Comparison of ENCODE assay signal across 8 cellular contexts in genomic region chr18:77054606-77055428, GRCh38.
DNase-seq lines count a peak whose midpoint lies in the region; ATAC-seq and TF ChIP-seq lines count a peak whose summit lies in the region.

No MANE protein-coding gene starts in this region.

- ATAC-seq in CD4-positive, CD25-positive, alpha-beta regulatory T cell (ENCODE audit: low read depth in 2 of 2), result peak; percentile 88
- ATAC-seq in GM19372 (IDR thresholded peaks at IDR 0.05; ENCODE audit: low read depth, unreplicated experiment), result peak; percentile 87
- peak; percentile 86 for ATAC-seq in HG03469 (IDR thresholded peaks at IDR 0.05; ENCODE audit: unreplicated experiment)
- ATAC-seq in PC-3, result peak; percentile 92

- peak; percentile 62 to 95 (median 82) for DNase-seq in CD4-positive, CD25-positive, alpha-beta regulatory T cell
- DNase-seq in PC-3, result peak; percentile 93
- peak; percentile 60 for DNase-seq in activated T-helper 1 cell treated with Interleukin-2 at 50 U/mL for 16 hours (ENCODE audit: low read depth)
- peak; percentile 80 to 90 for DNase-seq in fibroblast of lung (ENCODE audit: low read depth in 2 of 2)
- DNase-seq in neural progenitor cell (ENCODE audit: low spot score), result peak; percentile 71

- no peaks in the 10 kb centered on the region for H3K9me3 Mint-ChIP-seq in CD4-positive, CD25-positive, alpha-beta regulatory T cell
- no peaks in the 10 kb centered on the region for H3K9me3 Mint-ChIP-seq in neural progenitor cell

- POLR2A ChIA-PET in PC-3 (lab: Charles Lee; ENCODE audit: unreplicated experiment), result interaction anchor here (0.6 to 0.7 kb wide), 2 partner anchors 12 to 49 kb away, joined by 4 read pairs; no protein-coding TSS in a partner anchor

- no peaks in the 10 kb centered on the region for H3K27me3 Mint-ChIP-seq in CD4-positive, CD25-positive, alpha-beta regulatory T cell
- H3K27me3 Mint-ChIP-seq in neural progenitor cell (ENCODE audit: insufficient read depth, low read depth), result peaks cover 7% of the 10 kb centered on the region

- peak overlapping the region; percentile 76 for H3K4me3 ChIP-seq in CD4-positive, CD25-positive, alpha-beta regulatory T cell (ENCODE audit: low read depth, low read length)
- peak overlapping the region; percentile 54 for H3K4me3 ChIP-seq in PC-3 (ENCODE audit: low read length)
- no peak overlapping the region for H3K4me3 ChIP-seq in fibroblast of lung (replicated peaks in 1 of 4; ENCODE audit: control extremely low read depth in 1 of 4, insufficient read depth in 1 of 4, low read depth in 3 of 4, low read length in 4 of 4)
- H3K4me3 ChIP-seq in neural progenitor cell, result no peak overlapping the region
- peak overlapping the region in 1 of 2 donors; percentile 8 for H3K4me3 ChIP-seq in stomach smooth muscle (ENCODE audit: low read length in 2 of 2)

- H3K4me2 ChIP-seq in PC-3 (ENCODE audit: low read length), result peak overlapping the region; percentile 67
- H3K4me2 ChIP-seq in fibroblast of lung (ENCODE audit: extremely low read depth, insufficient read depth, low read length), result no peak overlapping the region
- H3K4me2 ChIP-seq in neural progenitor cell, result no peak overlapping the region

- H2AFZ ChIP-seq in PC-3 (ENCODE audit: low read length), result 0 out of 2 replicates have a peak overlapping the region, but pooled peaks have one; percentile 47
- no peak overlapping the region for H2AFZ ChIP-seq in fibroblast of lung (ENCODE audit: low read length)
- no peak overlapping the region for H2AFZ ChIP-seq in neural progenitor cell (replicated peaks)

- peak; percentile 85 for TF ChIP-seq CTCF in PC-3 (conservative IDR thresholded peaks at IDR 0.05; ENCODE audit: low read depth, low read length)
- peak; percentile 64 to 88 for TF ChIP-seq CTCF in fibroblast of lung (conservative IDR thresholded peaks at IDR 0.05 in 1 of 2, IDR thresholded peaks at IDR 0.05 in 1 of 2; ENCODE audit: low read depth in 1 of 2, low read length in 2 of 2)
- TF ChIP-seq CTCF in neural progenitor cell (IDR thresholded peaks at IDR 0.05), result peak; percentile 50

- H3K9ac ChIP-seq in PC-3 (ENCODE audit: low read length), result peak overlapping the region; percentile 99
- no peak overlapping the region for H3K9ac ChIP-seq in fibroblast of lung (ENCODE audit: insufficient read depth, low read length)
- no peak overlapping the region for H3K9ac ChIP-seq in neural progenitor cell
- no peak overlapping the region for H3K9ac ChIP-seq in stomach smooth muscle (ENCODE audit: low read length in 2 of 2)

- H3K9me3 ChIP-seq in CD4-positive, CD25-positive, alpha-beta regulatory T cell (ENCODE audit: control insufficient read depth in 2 of 2, low read length in 2 of 2), result no peaks in the 10 kb centered on the region
- H3K9me3 ChIP-seq in PC-3 (ENCODE audit: low read length) (no peaks in the 10 kb centered on the region), fibroblast of lung (ENCODE audit: control insufficient read depth, insufficient read depth, low read depth, low read length) (no peaks in the 10 kb centered on the region), neural progenitor cell (ENCODE audit: low read depth) (no peaks in the 10 kb centered on the region), stomach smooth muscle (ENCODE audit: control insufficient read depth in 2 of 2, low read length in 2 of 2) (no peaks in the 10 kb centered on the region)

- peaks cover 18% of the 10 kb centered on the region for H3K36me3 Mint-ChIP-seq in CD4-positive, CD25-positive, alpha-beta regulatory T cell
- no peaks in the 10 kb centered on the region for H3K36me3 Mint-ChIP-seq in neural progenitor cell

- H3K79me2 ChIP-seq in PC-3 (ENCODE audit: low read length) (peaks cover 37% of the 10 kb centered on the region), fibroblast of lung (ENCODE audit: control insufficient read depth, insufficient read depth, low read length) (no peaks in the 10 kb centered on the region), neural progenitor cell (ENCODE audit: low read depth) (no peaks in the 10 kb centered on the region)

- H3K9me2 ChIP-seq in PC-3 (replicated peaks; ENCODE audit: low read length), result no peaks in the 10 kb centered on the region

- CTCF ChIA-PET in PC-3 (lab: Charles Lee), result interaction anchor here (0.5 to 1.1 kb wide), 9 partner anchors 10 to 386 kb away, joined by 3 to 9 read pairs (median 3); no protein-coding TSS in a partner anchor

- H3K36me3 ChIP-seq in CD4-positive, CD25-positive, alpha-beta regulatory T cell (ENCODE audit: control insufficient read depth, insufficient read depth, low read length), result peaks cover 10% of the 10 kb centered on the region
- H3K36me3 ChIP-seq in PC-3 (ENCODE audit: low read depth, low read length) (no peaks in the 10 kb centered on the region; the same call in 1 of the 2 replicates), fibroblast of lung (ENCODE audit: control insufficient read depth, insufficient read depth, low read length) (no peaks in the 10 kb centered on the region), neural progenitor cell (no peaks in the 10 kb centered on the region), stomach smooth muscle (ENCODE audit: control insufficient read depth in 2 of 2, insufficient read depth in 2 of 2, low read length in 2 of 2) (peaks cover 0 to 4% of the 10 kb centered on the region in 2 donors)

- BruUV-seq in PC-3 (replicated peaks; lab: Mats Ljungman, UMichigan), result TSS peak; percentile 28

- H3K4me1 Mint-ChIP-seq in CD4-positive, CD25-positive, alpha-beta regulatory T cell, result peaks cover 18 to 75% (median 47%) of the 10 kb centered on the region in 4 donors
- H3K4me1 Mint-ChIP-seq in neural progenitor cell, result peaks cover 40% of the 10 kb centered on the region

- H3K27me3 ChIP-seq in CD4-positive, CD25-positive, alpha-beta regulatory T cell (ENCODE audit: control insufficient read depth, insufficient read depth, low read length), result no peaks in the 10 kb centered on the region
- no peaks in the 10 kb centered on the region for H3K27me3 ChIP-seq in PC-3 (ENCODE audit: low read length)
- H3K27me3 ChIP-seq in fibroblast of lung (ENCODE audit: control insufficient read depth, insufficient read depth, low read length), result no peaks in the 10 kb centered on the region
- H3K27me3 ChIP-seq in neural progenitor cell, result peaks cover 42% of the 10 kb centered on the region
- no peaks in the 10 kb centered on the region for H3K27me3 ChIP-seq in stomach smooth muscle (ENCODE audit: control insufficient read depth in 1 of 2, insufficient read depth in 2 of 2, low read length in 2 of 2)

- intact Hi-C loops in PC-3 (cut with micrococcal nuclease), result loop anchor here (1.0 to 5.0 kb wide), 4 partner anchors 14 to 253 kb away; no protein-coding TSS in a partner anchor

- peak overlapping the region; percentile 91 for H3K27ac ChIP-seq in CD4-positive, CD25-positive, alpha-beta regulatory T cell (ENCODE audit: insufficient read depth, low read length, poor library complexity, severe bottlenecking)
- H3K27ac ChIP-seq in PC-3 (ENCODE audit: low read length), result peak overlapping the region; percentile 98
- peak overlapping the region; percentile 16 for H3K27ac ChIP-seq in fibroblast of lung (ENCODE audit: insufficient read depth, low read length)
- no peak overlapping the region for H3K27ac ChIP-seq in neural progenitor cell
- H3K27ac ChIP-seq in stomach smooth muscle (ENCODE audit: low read length), result peak overlapping the region; percentile 24

- H4K20me1 ChIP-seq in PC-3 (ENCODE audit: low read length) (no peaks in the 10 kb centered on the region), fibroblast of lung (ENCODE audit: control insufficient read depth, extremely low read depth, insufficient read depth, low read length) (no peaks in the 10 kb centered on the region), neural progenitor cell (ENCODE audit: low read depth) (no peaks in the 10 kb centered on the region)

- peak overlapping the region; percentile 82 to 88 (median 86) for H3K4me3 Mint-ChIP-seq in CD4-positive, CD25-positive, alpha-beta regulatory T cell
- H3K4me3 Mint-ChIP-seq in neural progenitor cell, result no peak overlapping the region

- H3F3A ChIP-seq in PC-3 (ENCODE audit: low read length, unreplicated experiment), result peaks cover 8% of the 10 kb centered on the region
- H3F3A ChIP-seq in neural progenitor cell (ENCODE audit: low read depth), result peaks cover 15% of the 10 kb centered on the region

- peaks cover 69% of the 10 kb centered on the region for H3K4me1 ChIP-seq in CD4-positive, CD25-positive, alpha-beta regulatory T cell (ENCODE audit: control insufficient read depth, insufficient read depth, low read length, poor library complexity, severe bottlenecking)
- H3K4me1 ChIP-seq in PC-3 (ENCODE audit: insufficient read depth, low read length), result peaks cover 32% of the 10 kb centered on the region
- H3K4me1 ChIP-seq in fibroblast of lung (ENCODE audit: control insufficient read depth, extremely low read depth, insufficient read depth, low read length), result peaks cover 8% of the 10 kb centered on the region
- peaks cover 24% of the 10 kb centered on the region for H3K4me1 ChIP-seq in neural progenitor cell
- peaks cover 35% of the 10 kb centered on the region for H3K4me1 ChIP-seq in stomach smooth muscle (ENCODE audit: control insufficient read depth, insufficient read depth, low read length)

- peak overlapping the region; percentile 90 to 98 (median 97) for H3K27ac Mint-ChIP-seq in CD4-positive, CD25-positive, alpha-beta regulatory T cell
- H3K27ac Mint-ChIP-seq in neural progenitor cell, result no peak overlapping the region

Comparison
In these comparisons a context has a peak if more than half of its experiments do, and no peak if none do; other contexts are left out.
1. H3K4me3 ChIP-seq: peak in CD4-positive, CD25-positive, alpha-beta regulatory T cell (single experiment) and PC-3 (single experiment); none in fibroblast of lung (0 of 4) and neural progenitor cell (single experiment).
2. Peak in every context shown above with its lines, with median percentiles within 50 percentile points of each other: ATAC-seq, DNase-seq and CTCF ChIP-seq.